Comparison of ENCODE assay signal across 1 cellular context in the genomic region with DNA sequence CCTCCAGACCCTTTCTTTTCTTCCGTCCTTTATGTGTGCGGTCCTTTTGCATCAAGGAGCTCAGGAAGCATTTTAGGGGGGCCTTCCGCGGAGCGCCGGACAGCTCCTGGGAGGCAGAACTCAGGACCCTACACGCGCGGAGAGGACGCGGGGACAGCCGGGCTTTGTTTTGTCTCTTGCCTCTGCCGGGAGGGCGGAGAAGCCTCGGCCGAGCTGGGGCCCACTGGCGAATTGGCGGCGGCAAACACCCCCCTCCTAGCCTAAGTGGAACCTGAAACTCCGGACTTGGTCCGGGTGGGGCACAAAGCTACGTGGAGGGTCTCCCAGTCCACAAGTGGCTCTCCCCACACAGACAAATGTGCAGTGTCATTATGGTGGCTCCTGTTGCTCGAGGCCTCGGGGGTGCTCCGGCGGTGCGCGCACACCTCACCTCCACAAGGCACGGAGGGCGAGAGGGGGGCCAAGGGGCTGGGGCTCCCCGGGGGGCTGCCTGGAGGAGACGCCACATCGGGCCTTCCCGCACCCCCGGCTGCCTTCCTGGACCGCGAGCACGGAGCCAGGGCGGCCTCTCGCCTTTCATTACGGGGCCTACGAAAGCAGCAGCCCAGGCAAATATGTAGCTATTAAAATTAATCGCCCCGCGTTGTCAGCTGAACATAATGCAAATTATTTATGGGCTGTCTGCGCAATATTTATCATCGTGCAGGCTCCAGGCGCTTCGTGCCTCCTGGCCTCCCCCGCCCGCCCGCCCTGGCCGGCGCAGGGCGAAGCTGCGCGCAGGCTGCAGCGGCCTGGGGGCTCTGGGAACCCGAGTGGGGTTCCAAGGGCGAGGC.
TF ChIP-seq lines count a peak whose summit lies in the region.

No MANE protein-coding gene starts in this region.

TF ChIP-seq in K562, 482 proteins besides CTCF, POLR2A, EP300 and RAD21 (continued from another document):
- TF ChIP-seq, protein P1, sequence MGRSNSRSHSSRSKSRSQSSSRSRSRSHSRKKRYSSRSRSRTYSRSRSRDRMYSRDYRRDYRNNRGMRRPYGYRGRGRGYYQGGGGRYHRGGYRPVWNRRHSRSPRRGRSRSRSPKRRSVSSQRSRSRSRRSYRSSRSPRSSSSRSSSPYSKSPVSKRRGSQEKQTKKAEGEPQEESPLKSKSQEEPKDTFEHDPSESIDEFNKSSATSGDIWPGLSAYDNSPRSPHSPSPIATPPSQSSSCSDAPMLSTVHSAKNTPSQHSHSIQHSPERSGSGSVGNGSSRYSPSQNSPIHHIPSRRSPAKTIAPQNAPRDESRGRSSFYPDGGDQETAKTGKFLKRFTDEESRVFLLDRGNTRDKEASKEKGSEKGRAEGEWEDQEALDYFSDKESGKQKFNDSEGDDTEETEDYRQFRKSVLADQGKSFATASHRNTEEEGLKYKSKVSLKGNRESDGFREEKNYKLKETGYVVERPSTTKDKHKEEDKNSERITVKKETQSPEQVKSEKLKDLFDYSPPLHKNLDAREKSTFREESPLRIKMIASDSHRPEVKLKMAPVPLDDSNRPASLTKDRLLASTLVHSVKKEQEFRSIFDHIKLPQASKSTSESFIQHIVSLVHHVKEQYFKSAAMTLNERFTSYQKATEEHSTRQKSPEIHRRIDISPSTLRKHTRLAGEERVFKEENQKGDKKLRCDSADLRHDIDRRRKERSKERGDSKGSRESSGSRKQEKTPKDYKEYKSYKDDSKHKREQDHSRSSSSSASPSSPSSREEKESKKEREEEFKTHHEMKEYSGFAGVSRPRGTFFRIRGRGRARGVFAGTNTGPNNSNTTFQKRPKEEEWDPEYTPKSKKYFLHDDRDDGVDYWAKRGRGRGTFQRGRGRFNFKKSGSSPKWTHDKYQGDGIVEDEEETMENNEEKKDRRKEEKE (IDR thresholded peaks at IDR 0.05; ENCODE audit: borderline replicate concordance in 1 of 2, control insufficient read depth in 1 of 2, low read depth in 2 of 2, low read length in 1 of 2), result no peak
- TF ChIP-seq PHF8 (IDR thresholded peaks at IDR 0.05; ENCODE audit: borderline replicate concordance, low read length) (peak; percentile 8; the same call in 1 of the 2 replicates), SMAD4 (CRISPR knock-in tag; conservative IDR thresholded peaks at IDR 0.05) (no peak), CXXC5 (CRISPR knock-in tag; IDR thresholded peaks at IDR 0.05) (0 out of 2 replicates have a peak, but pooled peaks have one; percentile 3), PBX2 (CRISPR knock-in tag; IDR thresholded peaks at IDR 0.05; ENCODE audit: low read depth) (no peak), PBX2 (tag; conservative IDR thresholded peaks at IDR 0.05; ENCODE audit: low read depth) (peak; percentile 48), E2F6 (IDR thresholded peaks at IDR 0.05; ENCODE audit: borderline replicate concordance in 1 of 2, extremely low read depth in 1 of 2, insufficient read depth in 1 of 2, insufficient read length in 1 of 2, low read depth in 1 of 2, low read length in 1 of 2, poor library complexity in 1 of 2, severe bottlenecking in 1 of 2) (peak in 1 of 2 experiments; percentile 22), ZFP36 (IDR thresholded peaks at IDR 0.05; ENCODE audit: low read depth, low read length, partially characterized antibody) (peak; percentile 64), MEIS2 (IDR thresholded peaks at IDR 0.05; ENCODE audit: partially characterized antibody) (peak; percentile 64), TFAM (CRISPR knock-in tag; conservative IDR thresholded peaks at IDR 0.05) (no peak), POLR2G (IDR thresholded peaks at IDR 0.05; ENCODE audit: low read depth, low read length) (peak; percentile 63)
- TF ChIP-seq, protein P2, sequence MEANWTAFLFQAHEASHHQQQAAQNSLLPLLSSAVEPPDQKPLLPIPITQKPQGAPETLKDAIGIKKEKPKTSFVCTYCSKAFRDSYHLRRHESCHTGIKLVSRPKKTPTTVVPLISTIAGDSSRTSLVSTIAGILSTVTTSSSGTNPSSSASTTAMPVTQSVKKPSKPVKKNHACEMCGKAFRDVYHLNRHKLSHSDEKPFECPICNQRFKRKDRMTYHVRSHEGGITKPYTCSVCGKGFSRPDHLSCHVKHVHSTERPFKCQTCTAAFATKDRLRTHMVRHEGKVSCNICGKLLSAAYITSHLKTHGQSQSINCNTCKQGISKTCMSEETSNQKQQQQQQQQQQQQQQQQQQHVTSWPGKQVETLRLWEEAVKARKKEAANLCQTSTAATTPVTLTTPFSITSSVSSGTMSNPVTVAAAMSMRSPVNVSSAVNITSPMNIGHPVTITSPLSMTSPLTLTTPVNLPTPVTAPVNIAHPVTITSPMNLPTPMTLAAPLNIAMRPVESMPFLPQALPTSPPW (CRISPR knock-in tag; IDR thresholded peaks at IDR 0.05), result peak; percentile 55
- TF ChIP-seq, protein P3, sequence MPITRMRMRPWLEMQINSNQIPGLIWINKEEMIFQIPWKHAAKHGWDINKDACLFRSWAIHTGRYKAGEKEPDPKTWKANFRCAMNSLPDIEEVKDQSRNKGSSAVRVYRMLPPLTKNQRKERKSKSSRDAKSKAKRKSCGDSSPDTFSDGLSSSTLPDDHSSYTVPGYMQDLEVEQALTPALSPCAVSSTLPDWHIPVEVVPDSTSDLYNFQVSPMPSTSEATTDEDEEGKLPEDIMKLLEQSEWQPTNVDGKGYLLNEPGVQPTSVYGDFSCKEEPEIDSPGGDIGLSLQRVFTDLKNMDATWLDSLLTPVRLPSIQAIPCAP (CRISPR knock-in tag; IDR thresholded peaks at IDR 0.05; ENCODE audit: borderline replicate concordance), result no peak
